In the genomic region with DNA sequence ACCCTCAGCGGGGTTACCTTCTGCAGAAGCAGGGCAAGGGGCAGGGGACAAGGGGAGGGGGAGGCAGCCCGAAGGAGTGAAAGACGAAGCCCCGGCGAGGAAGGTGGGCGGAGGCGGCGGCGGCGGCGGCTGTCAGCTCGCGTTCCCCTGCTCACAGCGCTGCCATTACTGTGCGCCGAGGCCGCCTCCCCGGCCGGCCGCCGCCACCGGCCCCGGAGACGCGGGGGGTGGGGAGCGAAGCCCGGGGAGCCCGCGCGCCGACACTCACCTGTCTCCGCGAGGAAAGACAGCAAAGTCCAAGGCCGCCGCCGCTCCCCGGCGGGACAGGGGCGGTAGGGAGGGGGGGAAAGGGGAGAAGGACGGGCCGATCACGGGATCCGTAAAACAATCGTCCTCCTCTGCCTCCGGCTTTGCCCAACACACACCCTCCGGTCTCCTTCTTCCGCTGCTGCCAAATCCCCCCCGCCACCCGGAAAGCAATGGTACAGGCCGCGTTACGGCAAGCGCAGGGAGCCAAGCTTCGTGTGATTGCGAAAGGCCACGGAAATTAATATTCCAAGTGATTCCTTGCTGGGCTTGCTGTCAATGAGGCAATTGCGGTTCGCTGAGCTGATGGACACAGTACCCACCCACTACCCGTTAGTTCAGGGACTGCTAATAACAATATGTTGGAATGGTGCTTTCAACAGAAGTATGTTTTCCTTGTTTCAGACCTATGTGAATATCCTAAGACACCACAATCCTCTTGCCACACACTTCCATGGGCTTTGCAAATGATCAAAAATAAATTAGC, we compare ENCODE assay signal across 1 cellular context.
A peak's percentile ranks its signal among the peaks of the same experiment; 100 is the strongest.
TF ChIP-seq lines count a peak whose summit lies in the region.

A gene (minus strand): TSS at position 180 of the 793 bp plus-strand sequence. CDS start 19,024 bp downstream, outside the sequence.

TF ChIP-seq in K562, 482 proteins besides CTCF, POLR2A, EP300 and RAD21 (continued from another document and continues in another):
- peak; percentile 70 for TF ChIP-seq CTBP1 (IDR thresholded peaks at IDR 0.05; ENCODE audit: borderline replicate concordance)
- TF ChIP-seq YY1 (IDR thresholded peaks at IDR 0.05; ENCODE audit: borderline replicate concordance in 1 of 3, control insufficient read depth in 1 of 3, extremely low read depth in 1 of 3, insufficient read depth in 3 of 3, insufficient read length in 1 of 3, insufficient replicate concordance in 2 of 3, low read depth in 1 of 3, low read length in 2 of 3) = peak; percentile 51 to 93 (median 87)
- TF ChIP-seq ZNF165 (CRISPR knock-in tag; IDR thresholded peaks at IDR 0.05; ENCODE audit: borderline replicate concordance) = no peak
- no peak for TF ChIP-seq TAF15 (IDR thresholded peaks at IDR 0.05; ENCODE audit: low read depth, low read length)
- TF ChIP-seq ZNF24 (IDR thresholded peaks at IDR 0.05) = 0 out of 2 replicates have a peak, but pooled peaks have one; percentile 9
- TF ChIP-seq ZNF311 (CRISPR knock-in tag; IDR thresholded peaks at IDR 0.05) = no peak
- peak; percentile 72 for TF ChIP-seq GABPA (tag; conservative IDR thresholded peaks at IDR 0.05; ENCODE audit: low read depth)
- peak; percentile 57 for TF ChIP-seq TAF1 (IDR thresholded peaks at IDR 0.05; ENCODE audit: control insufficient read depth, extremely low read depth, insufficient read depth, low read length, severe bottlenecking)
- TF ChIP-seq BHLHE40 (IDR thresholded peaks at IDR 0.05; ENCODE audit: low read length) = peak; percentile 86
- peak; percentile 95 for TF ChIP-seq NEUROD1 (IDR thresholded peaks at IDR 0.05; ENCODE audit: borderline replicate concordance, low read depth, low read length, partially characterized antibody)
- TF ChIP-seq EP400 (IDR thresholded peaks at IDR 0.05) = peak; percentile 81
- no peak for TF ChIP-seq MCM3 (IDR thresholded peaks at IDR 0.05)
- peak; percentile 84 for TF ChIP-seq POLR2G (IDR thresholded peaks at IDR 0.05; ENCODE audit: low read depth, low read length)
- TF ChIP-seq NBN (IDR thresholded peaks at IDR 0.05; ENCODE audit: low read depth) = peak; percentile 73; the same call in 1 of the 2 replicates
- 0 out of 2 replicates have a peak, but pooled peaks have one; percentile 21 for TF ChIP-seq L3MBTL2 (IDR thresholded peaks at IDR 0.05)
- TF ChIP-seq, protein P1, sequence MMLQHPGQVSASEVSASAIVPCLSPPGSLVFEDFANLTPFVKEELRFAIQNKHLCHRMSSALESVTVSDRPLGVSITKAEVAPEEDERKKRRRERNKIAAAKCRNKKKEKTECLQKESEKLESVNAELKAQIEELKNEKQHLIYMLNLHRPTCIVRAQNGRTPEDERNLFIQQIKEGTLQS (IDR thresholded peaks at IDR 0.05) = peak; percentile 57; the same call in 1 of the 2 replicates
- TF ChIP-seq, protein P1 (CRISPR knock-in tag; conservative IDR thresholded peaks at IDR 0.05) = no peak
- peak; percentile 99 for TF ChIP-seq MTA3 (IDR thresholded peaks at IDR 0.05; ENCODE audit: borderline replicate concordance)
- TF ChIP-seq HNRNPLL (IDR thresholded peaks at IDR 0.05; ENCODE audit: low read depth, low read length, poor library complexity, severe bottlenecking) = peak; percentile 21
- no peak for TF ChIP-seq ZNF384 (IDR thresholded peaks at IDR 0.05; ENCODE audit: low read depth, low read length)
- TF ChIP-seq ATF1 (CRISPR knock-in tag; IDR thresholded peaks at IDR 0.05) = no peak
- peak; percentile 74 for TF ChIP-seq ATF1 (tag; IDR thresholded peaks at IDR 0.05)
- peak; percentile 40 to 50; a peak in 1 of 4 replicates for TF ChIP-seq ARNT (IDR thresholded peaks at IDR 0.05)
- TF ChIP-seq BCOR (IDR thresholded peaks at IDR 0.05) = peak; percentile 40
- peak; percentile 99 for TF ChIP-seq TOE1 (IDR thresholded peaks at IDR 0.05; ENCODE audit: borderline replicate concordance)
- no peak for TF ChIP-seq TOE1 (CRISPR knock-in tag; IDR thresholded peaks at IDR 0.05; ENCODE audit: borderline replicate concordance, low read depth)
- peak; percentile 37; the same call in 1 of the 2 replicates for TF ChIP-seq MAFF (IDR thresholded peaks at IDR 0.05; ENCODE audit: low read length)
- TF ChIP-seq ZSCAN32 (CRISPR knock-in tag; IDR thresholded peaks at IDR 0.05) = no peak
- TF ChIP-seq, protein P2, sequence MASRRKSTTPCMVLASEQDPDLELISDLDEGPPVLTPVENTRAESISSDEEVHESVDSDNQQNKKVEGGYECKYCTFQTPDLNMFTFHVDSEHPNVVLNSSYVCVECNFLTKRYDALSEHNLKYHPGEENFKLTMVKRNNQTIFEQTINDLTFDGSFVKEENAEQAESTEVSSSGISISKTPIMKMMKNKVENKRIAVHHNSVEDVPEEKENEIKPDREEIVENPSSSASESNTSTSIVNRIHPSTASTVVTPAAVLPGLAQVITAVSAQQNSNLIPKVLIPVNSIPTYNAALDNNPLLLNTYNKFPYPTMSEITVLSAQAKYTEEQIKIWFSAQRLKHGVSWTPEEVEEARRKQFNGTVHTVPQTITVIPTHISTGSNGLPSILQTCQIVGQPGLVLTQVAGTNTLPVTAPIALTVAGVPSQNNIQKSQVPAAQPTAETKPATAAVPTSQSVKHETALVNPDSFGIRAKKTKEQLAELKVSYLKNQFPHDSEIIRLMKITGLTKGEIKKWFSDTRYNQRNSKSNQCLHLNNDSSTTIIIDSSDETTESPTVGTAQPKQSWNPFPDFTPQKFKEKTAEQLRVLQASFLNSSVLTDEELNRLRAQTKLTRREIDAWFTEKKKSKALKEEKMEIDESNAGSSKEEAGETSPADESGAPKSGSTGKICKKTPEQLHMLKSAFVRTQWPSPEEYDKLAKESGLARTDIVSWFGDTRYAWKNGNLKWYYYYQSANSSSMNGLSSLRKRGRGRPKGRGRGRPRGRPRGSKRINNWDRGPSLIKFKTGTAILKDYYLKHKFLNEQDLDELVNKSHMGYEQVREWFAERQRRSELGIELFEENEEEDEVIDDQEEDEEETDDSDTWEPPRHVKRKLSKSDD (conservative IDR thresholded peaks at IDR 0.05; ENCODE audit: low read length) = no peak
- peak in 1 of 2 experiments; percentile 98; a peak in 2 of 4 replicates for TF ChIP-seq NONO (IDR thresholded peaks at IDR 0.05; ENCODE audit: low read depth in 2 of 2, low read length in 1 of 2)
- TF ChIP-seq MIER1 (IDR thresholded peaks at IDR 0.05; ENCODE audit: low read depth) = peak; percentile 49; the same call in 1 of the 2 replicates
- TF ChIP-seq E2F3 (CRISPR knock-in tag; IDR thresholded peaks at IDR 0.05) = peak; percentile 61; the same call in 1 of the 2 replicates
- TF ChIP-seq SMARCA4 (IDR thresholded peaks at IDR 0.05) = peak; percentile 47; the same call in 1 of the 2 replicates
- peak; percentile 62 for TF ChIP-seq DPF2 (IDR thresholded peaks at IDR 0.05)
- peak; percentile 97 for TF ChIP-seq CEBPG (CRISPR knock-in tag; IDR thresholded peaks at IDR 0.05)
- TF ChIP-seq CEBPG (tag; conservative IDR thresholded peaks at IDR 0.05 in 1 of 2, IDR thresholded peaks at IDR 0.05 in 1 of 2) = peak; percentile 94 to 98
- peak; percentile 88 for TF ChIP-seq C11orf30 (IDR thresholded peaks at IDR 0.05; ENCODE audit: low read depth)
- TF ChIP-seq XRCC3 (IDR thresholded peaks at IDR 0.05) = no peak
- peak in 1 of 2 experiments; percentile 74; a peak in 1 of 4 replicates for TF ChIP-seq SIN3A (IDR thresholded peaks at IDR 0.05; ENCODE audit: borderline replicate concordance in 2 of 2, control insufficient read depth in 1 of 2, low read depth in 2 of 2, low read length in 2 of 2)
- TF ChIP-seq PCBP1 (IDR thresholded peaks at IDR 0.05; ENCODE audit: low read depth, low read length, poor library complexity, severe bottlenecking) = peak; percentile 94
- TF ChIP-seq PHF20 (IDR thresholded peaks at IDR 0.05; ENCODE audit: partially characterized antibody) = peak; percentile 63
- TF ChIP-seq, protein P3, sequence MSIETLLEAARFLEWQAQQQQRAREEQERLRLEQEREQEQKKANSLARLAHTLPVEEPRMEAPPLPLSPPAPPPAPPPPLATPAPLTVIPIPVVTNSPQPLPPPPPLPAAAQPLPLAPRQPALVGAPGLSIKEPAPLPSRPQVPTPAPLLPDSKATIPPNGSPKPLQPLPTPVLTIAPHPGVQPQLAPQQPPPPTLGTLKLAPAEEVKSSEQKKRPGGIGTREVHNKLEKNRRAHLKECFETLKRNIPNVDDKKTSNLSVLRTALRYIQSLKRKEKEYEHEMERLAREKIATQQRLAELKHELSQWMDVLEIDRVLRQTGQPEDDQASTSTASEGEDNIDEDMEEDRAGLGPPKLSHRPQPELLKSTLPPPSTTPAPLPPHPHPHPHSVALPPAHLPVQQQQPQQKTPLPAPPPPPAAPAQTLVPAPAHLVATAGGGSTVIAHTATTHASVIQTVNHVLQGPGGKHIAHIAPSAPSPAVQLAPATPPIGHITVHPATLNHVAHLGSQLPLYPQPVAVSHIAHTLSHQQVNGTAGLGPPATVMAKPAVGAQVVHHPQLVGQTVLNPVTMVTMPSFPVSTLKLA (conservative IDR thresholded peaks at IDR 0.05) = peak; percentile 72 to 82; a peak in 3 of 4 replicates
- TF ChIP-seq XRCC5 (IDR thresholded peaks at IDR 0.05; ENCODE audit: low read depth, low read length) = 0 out of 2 replicates have a peak, but pooled peaks have one; percentile 33
- peak; percentile 42 for TF ChIP-seq RBM25 (IDR thresholded peaks at IDR 0.05; ENCODE audit: low read depth, low read length, severe bottlenecking)
- peak; percentile 15; the same call in 1 of the 2 replicates for TF ChIP-seq ZBTB17 (CRISPR knock-in tag; IDR thresholded peaks at IDR 0.05)
- TF ChIP-seq TCF7L2 (IDR thresholded peaks at IDR 0.05; ENCODE audit: low read depth, low read length) = peak; percentile 83
- TF ChIP-seq, protein P4, sequence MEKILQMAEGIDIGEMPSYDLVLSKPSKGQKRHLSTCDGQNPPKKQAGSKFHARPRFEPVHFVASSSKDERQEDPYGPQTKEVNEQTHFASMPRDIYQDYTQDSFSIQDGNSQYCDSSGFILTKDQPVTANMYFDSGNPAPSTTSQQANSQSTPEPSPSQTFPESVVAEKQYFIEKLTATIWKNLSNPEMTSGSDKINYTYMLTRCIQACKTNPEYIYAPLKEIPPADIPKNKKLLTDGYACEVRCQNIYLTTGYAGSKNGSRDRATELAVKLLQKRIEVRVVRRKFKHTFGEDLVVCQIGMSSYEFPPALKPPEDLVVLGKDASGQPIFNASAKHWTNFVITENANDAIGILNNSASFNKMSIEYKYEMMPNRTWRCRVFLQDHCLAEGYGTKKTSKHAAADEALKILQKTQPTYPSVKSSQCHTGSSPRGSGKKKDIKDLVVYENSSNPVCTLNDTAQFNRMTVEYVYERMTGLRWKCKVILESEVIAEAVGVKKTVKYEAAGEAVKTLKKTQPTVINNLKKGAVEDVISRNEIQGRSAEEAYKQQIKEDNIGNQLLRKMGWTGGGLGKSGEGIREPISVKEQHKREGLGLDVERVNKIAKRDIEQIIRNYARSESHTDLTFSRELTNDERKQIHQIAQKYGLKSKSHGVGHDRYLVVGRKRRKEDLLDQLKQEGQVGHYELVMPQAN (IDR thresholded peaks at IDR 0.05; ENCODE audit: borderline replicate concordance) = peak; percentile 34; the same call in 1 of the 2 replicates
- TF ChIP-seq HMG20B (CRISPR knock-in tag; IDR thresholded peaks at IDR 0.05) = no peak
- 0 out of 4 replicates have a peak, but pooled peaks of 1 of the 2 experiments have one; percentile 40 for TF ChIP-seq CSDE1 (IDR thresholded peaks at IDR 0.05)
- peak; percentile 29 for TF ChIP-seq DACH1 (IDR thresholded peaks at IDR 0.05; ENCODE audit: partially characterized antibody)
- no peak for TF ChIP-seq CBX1 (IDR thresholded peaks at IDR 0.05; ENCODE audit: low read depth)
- peak in 1 of 2 experiments; percentile 51; a peak in 1 of 4 replicates for TF ChIP-seq HDAC1 (IDR thresholded peaks at IDR 0.05)
- TF ChIP-seq, protein P5, sequence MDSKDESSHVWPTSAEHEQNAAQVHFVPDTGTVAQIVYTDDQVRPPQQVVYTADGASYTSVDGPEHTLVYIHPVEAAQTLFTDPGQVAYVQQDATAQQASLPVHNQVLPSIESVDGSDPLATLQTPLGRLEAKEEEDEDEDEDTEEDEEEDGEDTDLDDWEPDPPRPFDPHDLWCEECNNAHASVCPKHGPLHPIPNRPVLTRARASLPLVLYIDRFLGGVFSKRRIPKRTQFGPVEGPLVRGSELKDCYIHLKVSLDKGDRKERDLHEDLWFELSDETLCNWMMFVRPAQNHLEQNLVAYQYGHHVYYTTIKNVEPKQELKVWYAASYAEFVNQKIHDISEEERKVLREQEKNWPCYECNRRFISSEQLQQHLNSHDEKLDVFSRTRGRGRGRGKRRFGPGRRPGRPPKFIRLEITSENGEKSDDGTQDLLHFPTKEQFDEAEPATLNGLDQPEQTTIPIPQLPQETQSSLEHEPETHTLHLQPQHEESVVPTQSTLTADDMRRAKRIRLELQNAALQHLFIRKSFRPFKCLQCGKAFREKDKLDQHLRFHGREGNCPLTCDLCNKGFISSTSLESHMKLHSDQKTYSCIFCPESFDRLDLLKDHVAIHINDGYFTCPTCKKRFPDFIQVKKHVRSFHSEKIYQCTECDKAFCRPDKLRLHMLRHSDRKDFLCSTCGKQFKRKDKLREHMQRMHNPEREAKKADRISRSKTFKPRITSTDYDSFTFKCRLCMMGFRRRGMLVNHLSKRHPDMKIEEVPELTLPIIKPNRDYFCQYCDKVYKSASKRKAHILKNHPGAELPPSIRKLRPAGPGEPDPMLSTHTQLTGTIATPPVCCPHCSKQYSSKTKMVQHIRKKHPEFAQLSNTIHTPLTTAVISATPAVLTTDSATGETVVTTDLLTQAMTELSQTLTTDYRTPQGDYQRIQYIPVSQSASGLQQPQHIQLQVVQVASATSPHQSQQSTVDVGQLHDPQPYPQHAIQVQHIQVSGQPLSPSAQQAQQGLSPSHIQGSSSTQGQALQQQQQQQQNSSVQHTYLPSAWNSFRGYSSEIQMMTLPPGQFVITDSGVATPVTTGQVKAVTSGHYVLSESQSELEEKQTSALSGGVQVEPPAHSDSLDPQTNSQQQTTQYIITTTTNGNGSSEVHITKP (IDR thresholded peaks at IDR 0.05; ENCODE audit: partially characterized antibody) = peak; percentile 99
- peak; percentile 29; the same call in 1 of the 2 replicates for TF ChIP-seq ESRRA (IDR thresholded peaks at IDR 0.05; ENCODE audit: borderline replicate concordance, low read depth)
- TF ChIP-seq SREBF1 (IDR thresholded peaks at IDR 0.05; ENCODE audit: borderline replicate concordance, low read depth, low read length) = 0 out of 2 replicates have a peak, but pooled peaks have one; percentile 52
